Comparison of ENCODE assay signal across 1 cellular context in the genomic region with DNA sequence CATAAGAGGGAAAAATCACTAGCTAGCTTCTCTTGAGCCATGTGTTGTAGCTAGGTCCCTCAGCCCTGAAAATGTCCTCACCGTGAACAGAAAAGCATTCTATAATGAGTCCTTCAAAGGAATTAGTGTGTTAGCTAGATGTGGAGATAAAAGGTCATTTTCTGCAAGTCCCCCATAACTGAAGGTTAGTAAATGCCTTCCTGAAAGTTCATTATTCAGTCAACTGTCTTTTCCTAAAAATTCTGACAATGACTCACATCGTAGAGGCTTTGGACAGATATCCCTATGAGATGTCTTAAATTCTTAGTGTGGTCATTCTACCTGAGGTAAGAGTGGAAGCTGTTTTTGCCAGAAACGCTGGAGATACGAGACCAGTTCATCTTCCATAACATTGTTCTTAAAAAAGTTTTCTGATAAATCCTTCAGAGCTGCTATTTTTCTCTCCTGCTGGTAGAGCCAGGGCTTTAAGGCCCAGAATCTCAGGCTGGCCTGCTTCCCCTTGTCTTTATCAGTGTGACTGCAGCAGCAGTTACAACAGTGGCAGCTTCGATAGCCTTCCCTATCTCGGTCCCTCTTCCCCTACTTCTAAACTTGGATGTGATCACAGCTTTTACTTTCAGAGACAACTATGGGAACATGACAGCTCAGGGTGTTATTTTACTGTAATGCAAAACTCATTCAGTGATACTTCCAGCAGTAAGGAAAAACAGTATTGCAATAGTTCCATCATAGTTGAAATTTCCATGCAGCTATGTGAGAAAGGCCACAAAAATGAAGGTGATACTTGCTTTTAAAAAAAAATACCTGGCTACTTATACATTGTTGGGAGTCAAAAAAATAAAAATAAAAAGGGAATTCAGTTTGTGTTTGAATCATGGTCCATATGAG.
TF ChIP-seq lines count a peak whose summit lies in the region.

No MANE protein-coding gene starts in this region.

TF ChIP-seq in WTC11, 78 proteins besides CTCF, POLR2A, EP300 and RAD21 (continued from another document):
- TF ChIP-seq, protein P1, sequence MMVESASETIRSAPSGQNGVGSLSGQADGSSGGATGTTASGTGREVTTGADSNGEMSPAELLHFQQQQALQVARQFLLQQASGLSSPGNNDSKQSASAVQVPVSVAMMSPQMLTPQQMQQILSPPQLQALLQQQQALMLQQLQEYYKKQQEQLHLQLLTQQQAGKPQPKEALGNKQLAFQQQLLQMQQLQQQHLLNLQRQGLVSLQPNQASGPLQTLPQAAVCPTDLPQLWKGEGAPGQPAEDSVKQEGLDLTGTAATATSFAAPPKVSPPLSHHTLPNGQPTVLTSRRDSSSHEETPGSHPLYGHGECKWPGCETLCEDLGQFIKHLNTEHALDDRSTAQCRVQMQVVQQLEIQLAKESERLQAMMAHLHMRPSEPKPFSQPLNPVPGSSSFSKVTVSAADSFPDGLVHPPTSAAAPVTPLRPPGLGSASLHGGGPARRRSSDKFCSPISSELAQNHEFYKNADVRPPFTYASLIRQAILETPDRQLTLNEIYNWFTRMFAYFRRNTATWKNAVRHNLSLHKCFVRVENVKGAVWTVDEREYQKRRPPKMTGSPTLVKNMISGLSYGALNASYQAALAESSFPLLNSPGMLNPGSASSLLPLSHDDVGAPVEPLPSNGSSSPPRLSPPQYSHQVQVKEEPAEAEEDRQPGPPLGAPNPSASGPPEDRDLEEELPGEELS (CRISPR knock-in tag; IDR thresholded peaks at IDR 0.05) = no peak
- TF ChIP-seq, protein P2, sequence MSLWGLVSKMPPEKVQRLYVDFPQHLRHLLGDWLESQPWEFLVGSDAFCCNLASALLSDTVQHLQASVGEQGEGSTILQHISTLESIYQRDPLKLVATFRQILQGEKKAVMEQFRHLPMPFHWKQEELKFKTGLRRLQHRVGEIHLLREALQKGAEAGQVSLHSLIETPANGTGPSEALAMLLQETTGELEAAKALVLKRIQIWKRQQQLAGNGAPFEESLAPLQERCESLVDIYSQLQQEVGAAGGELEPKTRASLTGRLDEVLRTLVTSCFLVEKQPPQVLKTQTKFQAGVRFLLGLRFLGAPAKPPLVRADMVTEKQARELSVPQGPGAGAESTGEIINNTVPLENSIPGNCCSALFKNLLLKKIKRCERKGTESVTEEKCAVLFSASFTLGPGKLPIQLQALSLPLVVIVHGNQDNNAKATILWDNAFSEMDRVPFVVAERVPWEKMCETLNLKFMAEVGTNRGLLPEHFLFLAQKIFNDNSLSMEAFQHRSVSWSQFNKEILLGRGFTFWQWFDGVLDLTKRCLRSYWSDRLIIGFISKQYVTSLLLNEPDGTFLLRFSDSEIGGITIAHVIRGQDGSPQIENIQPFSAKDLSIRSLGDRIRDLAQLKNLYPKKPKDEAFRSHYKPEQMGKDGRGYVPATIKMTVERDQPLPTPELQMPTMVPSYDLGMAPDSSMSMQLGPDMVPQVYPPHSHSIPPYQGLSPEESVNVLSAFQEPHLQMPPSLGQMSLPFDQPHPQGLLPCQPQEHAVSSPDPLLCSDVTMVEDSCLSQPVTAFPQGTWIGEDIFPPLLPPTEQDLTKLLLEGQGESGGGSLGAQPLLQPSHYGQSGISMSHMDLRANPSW (CRISPR knock-in tag; conservative IDR thresholded peaks at IDR 0.05; ENCODE audit: low read depth) = no peak
- TF ChIP-seq FOXJ3 (CRISPR knock-in tag; IDR thresholded peaks at IDR 0.05; ENCODE audit: borderline replicate concordance) (no peak), GTF2I (CRISPR knock-in tag; conservative IDR thresholded peaks at IDR 0.05) (no peak)
- TF ChIP-seq, protein P3, sequence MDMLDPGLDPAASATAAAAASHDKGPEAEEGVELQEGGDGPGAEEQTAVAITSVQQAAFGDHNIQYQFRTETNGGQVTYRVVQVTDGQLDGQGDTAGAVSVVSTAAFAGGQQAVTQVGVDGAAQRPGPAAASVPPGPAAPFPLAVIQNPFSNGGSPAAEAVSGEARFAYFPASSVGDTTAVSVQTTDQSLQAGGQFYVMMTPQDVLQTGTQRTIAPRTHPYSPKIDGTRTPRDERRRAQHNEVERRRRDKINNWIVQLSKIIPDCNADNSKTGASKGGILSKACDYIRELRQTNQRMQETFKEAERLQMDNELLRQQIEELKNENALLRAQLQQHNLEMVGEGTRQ (CRISPR knock-in tag; IDR thresholded peaks at IDR 0.05) = no peak
- TF ChIP-seq, protein P4, sequence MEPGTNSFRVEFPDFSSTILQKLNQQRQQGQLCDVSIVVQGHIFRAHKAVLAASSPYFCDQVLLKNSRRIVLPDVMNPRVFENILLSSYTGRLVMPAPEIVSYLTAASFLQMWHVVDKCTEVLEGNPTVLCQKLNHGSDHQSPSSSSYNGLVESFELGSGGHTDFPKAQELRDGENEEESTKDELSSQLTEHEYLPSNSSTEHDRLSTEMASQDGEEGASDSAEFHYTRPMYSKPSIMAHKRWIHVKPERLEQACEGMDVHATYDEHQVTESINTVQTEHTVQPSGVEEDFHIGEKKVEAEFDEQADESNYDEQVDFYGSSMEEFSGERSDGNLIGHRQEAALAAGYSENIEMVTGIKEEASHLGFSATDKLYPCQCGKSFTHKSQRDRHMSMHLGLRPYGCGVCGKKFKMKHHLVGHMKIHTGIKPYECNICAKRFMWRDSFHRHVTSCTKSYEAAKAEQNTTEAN (CRISPR knock-in tag; IDR thresholded peaks at IDR 0.05) = no peak
- TF ChIP-seq, protein P5, sequence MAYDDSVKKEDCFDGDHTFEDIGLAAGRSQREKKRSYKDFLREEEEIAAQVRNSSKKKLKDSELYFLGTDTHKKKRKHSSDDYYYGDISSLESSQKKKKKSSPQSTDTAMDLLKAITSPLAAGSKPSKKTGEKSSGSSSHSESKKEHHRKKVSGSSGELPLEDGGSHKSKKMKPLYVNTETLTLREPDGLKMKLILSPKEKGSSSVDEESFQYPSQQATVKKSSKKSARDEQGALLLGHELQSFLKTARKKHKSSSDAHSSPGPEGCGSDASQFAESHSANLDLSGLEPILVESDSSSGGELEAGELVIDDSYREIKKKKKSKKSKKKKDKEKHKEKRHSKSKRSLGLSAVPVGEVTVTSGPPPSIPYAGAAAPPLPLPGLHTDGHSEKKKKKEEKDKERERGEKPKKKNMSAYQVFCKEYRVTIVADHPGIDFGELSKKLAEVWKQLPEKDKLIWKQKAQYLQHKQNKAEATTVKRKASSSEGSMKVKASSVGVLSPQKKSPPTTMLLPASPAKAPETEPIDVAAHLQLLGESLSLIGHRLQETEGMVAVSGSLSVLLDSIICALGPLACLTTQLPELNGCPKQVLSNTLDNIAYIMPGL (CRISPR knock-in tag; IDR thresholded peaks at IDR 0.05) = no peak
- TF ChIP-seq, protein P6, sequence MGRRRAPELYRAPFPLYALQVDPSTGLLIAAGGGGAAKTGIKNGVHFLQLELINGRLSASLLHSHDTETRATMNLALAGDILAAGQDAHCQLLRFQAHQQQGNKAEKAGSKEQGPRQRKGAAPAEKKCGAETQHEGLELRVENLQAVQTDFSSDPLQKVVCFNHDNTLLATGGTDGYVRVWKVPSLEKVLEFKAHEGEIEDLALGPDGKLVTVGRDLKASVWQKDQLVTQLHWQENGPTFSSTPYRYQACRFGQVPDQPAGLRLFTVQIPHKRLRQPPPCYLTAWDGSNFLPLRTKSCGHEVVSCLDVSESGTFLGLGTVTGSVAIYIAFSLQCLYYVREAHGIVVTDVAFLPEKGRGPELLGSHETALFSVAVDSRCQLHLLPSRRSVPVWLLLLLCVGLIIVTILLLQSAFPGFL (CRISPR knock-in tag; IDR thresholded peaks at IDR 0.05; ENCODE audit: borderline replicate concordance) = no peak
- TF ChIP-seq, protein P7, sequence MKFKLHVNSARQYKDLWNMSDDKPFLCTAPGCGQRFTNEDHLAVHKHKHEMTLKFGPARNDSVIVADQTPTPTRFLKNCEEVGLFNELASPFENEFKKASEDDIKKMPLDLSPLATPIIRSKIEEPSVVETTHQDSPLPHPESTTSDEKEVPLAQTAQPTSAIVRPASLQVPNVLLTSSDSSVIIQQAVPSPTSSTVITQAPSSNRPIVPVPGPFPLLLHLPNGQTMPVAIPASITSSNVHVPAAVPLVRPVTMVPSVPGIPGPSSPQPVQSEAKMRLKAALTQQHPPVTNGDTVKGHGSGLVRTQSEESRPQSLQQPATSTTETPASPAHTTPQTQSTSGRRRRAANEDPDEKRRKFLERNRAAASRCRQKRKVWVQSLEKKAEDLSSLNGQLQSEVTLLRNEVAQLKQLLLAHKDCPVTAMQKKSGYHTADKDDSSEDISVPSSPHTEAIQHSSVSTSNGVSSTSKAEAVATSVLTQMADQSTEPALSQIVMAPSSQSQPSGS (CRISPR knock-in tag; IDR thresholded peaks at IDR 0.05; ENCODE audit: borderline replicate concordance, low read depth) = no peak
